17 cellular contexts compared by ENCODE assay signal in genomic region chr13:49086711-49087110, GRCh38.
DNase-seq lines count a peak whose midpoint lies in the region; ATAC-seq and TF ChIP-seq lines count a peak whose summit lies in the region.
"Had no signal": no experiment of that assay in that cellular context is flagged by ENCODE, and none has a peak within 500 bp of the region (broad histone marks: within the 10 kb centered on the region; RNA-seq: fewer than 3 reads in every experiment).

No MANE protein-coding gene starts in this region.

- intact Hi-C loops in upper lobe of right lung (cut with DNase I), result no loop called here

- H3K9me2 ChIP-seq in Karpas-422 (replicated peaks; ENCODE audit: insufficient read depth, low read length), result no peaks in the 10 kb centered on the region

- H3K4me3 ChIP-seq in AG04449 (ENCODE audit: low read depth, low read length) (no peak overlapping the region), Karpas-422 (ENCODE audit: low read length) (no peak overlapping the region), coronary artery (no peak overlapping the region), H7 (ENCODE audit: insufficient read depth, low read depth, low read length) (no peak overlapping the region), upper lobe of right lung (no peak overlapping the region)
- H3K4me3 ChIP-seq: BLaER1 treated with 17β-estradiol and CSF1 and Interleukin-3, amounts not matched to agents 10 nM and 100 nM; heart right ventricle; uterus had no signal

- ATAC-seq in upper lobe of right lung, result no peak

- no peak overlapping the region for H2AFZ ChIP-seq in Karpas-422 (ENCODE audit: low read length)

- H3K36me3 ChIP-seq in Karpas-422 (ENCODE audit: insufficient read depth, low read length) (no peaks in the 10 kb centered on the region), H7 (replicated peaks; ENCODE audit: control insufficient read depth, insufficient read depth, low read length) (no peaks in the 10 kb centered on the region), upper lobe of right lung (no peaks in the 10 kb centered on the region)
- H3K36me3 ChIP-seq: heart right ventricle, uterus had no signal

- TF ChIP-seq CTCF in AG04449 (IDR thresholded peaks at IDR 0.05; ENCODE audit: insufficient read depth, low read length, missing control alignments) (no peak), coronary artery (IDR thresholded peaks at IDR 0.05) (no peak), upper lobe of right lung (IDR thresholded peaks at IDR 0.05) (no peak)

- H3K9me3 ChIP-seq in Karpas-422 (ENCODE audit: low read length) (no peaks in the 10 kb centered on the region), upper lobe of right lung (no peaks in the 10 kb centered on the region)
- H3K9me3 ChIP-seq: BLaER1 treated with 17β-estradiol and CSF1 and Interleukin-3, amounts not matched to agents 10 nM and 100 nM; heart right ventricle; uterus had no signal

- H3K9ac ChIP-seq in Karpas-422 (ENCODE audit: low read length), result no peak overlapping the region
- H3K9ac ChIP-seq: BLaER1 treated with 17β-estradiol and CSF1 and Interleukin-3, amounts not matched to agents 10 nM and 100 nM had no signal

- no peaks in the 10 kb centered on the region for H3K79me2 ChIP-seq in Karpas-422 (ENCODE audit: low read length)

- H3K27me3 ChIP-seq in Karpas-422 (ENCODE audit: low read length), result no peaks in the 10 kb centered on the region
- H3K27me3 ChIP-seq in H7 (ENCODE audit: control insufficient read depth, insufficient read depth, low read length), result no peaks in the 10 kb centered on the region
- no peaks in the 10 kb centered on the region for H3K27me3 ChIP-seq in upper lobe of right lung
- H3K27me3 ChIP-seq: BLaER1 treated with 17β-estradiol and CSF1 and Interleukin-3, amounts not matched to agents 10 nM and 100 nM; heart right ventricle; uterus had no signal

- H3K4me2 ChIP-seq in Karpas-422 (ENCODE audit: low read depth, low read length, poor library complexity, severe bottlenecking), result peak overlapping the region; percentile 32
- H3K4me2 ChIP-seq: BLaER1 treated with 17β-estradiol and CSF1 and Interleukin-3, amounts not matched to agents 10 nM and 100 nM had no signal

- H3K4me1 ChIP-seq in Karpas-422 (ENCODE audit: low read length) (peaks cover 39% of the 10 kb centered on the region), upper lobe of right lung (no peaks in the 10 kb centered on the region)
- H3K4me1 ChIP-seq: uterus had no signal

- peak; percentile 10 for DNase-seq in AG04449 (ENCODE audit: low read depth, low spot score)
- peak; percentile 60 for DNase-seq in Karpas-422
- DNase-seq in dermis blood vessel endothelial cell, result peak; percentile 64
- DNase-seq in lung microvascular endothelial cell (ENCODE audit: low read depth in 2 of 2), result peak; percentile 7 to 71
- DNase-seq in coronary artery (ENCODE audit: low spot score), result no peak
- no peak for DNase-seq in H7
- no peak for DNase-seq in NCI-H1105 treated with DMSO at 0.1 percent for 48 hours (lab: John Stamatoyannopoulos, UW)
- DNase-seq in upper lobe of right lung, result no peak
- DNase-seq: activated B cell treated with CpG ODN at 0.5 μM for 24 hours; activated CD8-positive, alpha-beta memory T cell treated with anti-CD3 and anti-CD28 coated beads, Interleukin-2, amount 50 U/mL, for 4 hours; activated naive CD8-positive, alpha-beta T cell treated with anti-CD3 and anti-CD28 coated beads for 36 hours; heart right ventricle; NCI-H187 treated with DMSO at 0.1 percent for 48 hours; NCI-H82; nucleus accumbens; uterus had no signal

- CTCF ChIA-PET in AG04449 (lab: Yijun Ruan, JAX), result interaction anchor here (1.1 to 1.5 kb wide), 2 partner anchors 20 to 194 kb away, joined by 3 read pairs; no protein-coding TSS in a partner anchor

- POLR2A ChIA-PET in AG04449 (lab: Yijun Ruan, JAX), result no interaction called here

- no peaks in the 10 kb centered on the region for H4K20me1 ChIP-seq in Karpas-422 (ENCODE audit: insufficient read depth, low read depth, low read length)
- H4K20me1 ChIP-seq: BLaER1 treated with 17β-estradiol and CSF1 and Interleukin-3, amounts not matched to agents 10 nM and 100 nM had no signal

- no peak overlapping the region for H3K27ac ChIP-seq in Karpas-422 (ENCODE audit: low read length)
- H3K27ac ChIP-seq in coronary artery, result no peak overlapping the region
- H3K27ac ChIP-seq in upper lobe of right lung, result no peak overlapping the region
- H3K27ac ChIP-seq: BLaER1 treated with 17β-estradiol and CSF1 and Interleukin-3, amounts not matched to agents 10 nM and 100 nM; uterus had no signal

Comparison
In these comparisons a context has a peak if more than half of its experiments do, and no peak if none do; other contexts are left out.
1. DNase-seq: peak in AG04449 (single experiment), Karpas-422 (single experiment), dermis blood vessel endothelial cell (single experiment) and lung microvascular endothelial cell (2 of 2); none in coronary artery (single experiment), H7 (single experiment), NCI-H1105 treated with DMSO at 0.1 percent for 48 hours (single experiment) and upper lobe of right lung (single experiment).